In genomic region chr12:93015970-93016751, GRCh38 we compare ENCODE assay signal across 15 cellular contexts.
DNase-seq lines count a peak whose midpoint lies in the region; ATAC-seq, FAIRE-seq and TF ChIP-seq lines count a peak whose summit lies in the region.
"Had no signal": no experiment of that assay in that cellular context is flagged by ENCODE, and none has a peak within 500 bp of the region (broad histone marks: within the 10 kb centered on the region; RNA-seq: fewer than 3 reads in every experiment).

No MANE protein-coding gene starts in this region.

- H3K9me3 Mint-ChIP-seq in astrocyte (ENCODE audit: unreplicated experiment), result peaks cover 1% of the 10 kb centered on the region
- H3K9me3 Mint-ChIP-seq in stimulated activated naive CD8-positive, alpha-beta T cell treated with anti-CD3 and anti-CD28 coated beads, Interleukin-15, amount 100 ng/mL, for 72 hours, result no peaks in the 10 kb centered on the region
- H3K9me3 Mint-ChIP-seq: CD8-positive, alpha-beta memory T cell had no signal

- H3K79me2 ChIP-seq in astrocyte (ENCODE audit: insufficient read depth, low read length), result no peaks in the 10 kb centered on the region

- no peaks in the 10 kb centered on the region for H4K20me1 ChIP-seq in astrocyte (ENCODE audit: insufficient read depth, low read length)

- no peak for TF ChIP-seq CTCF in astrocyte (IDR thresholded peaks at IDR 0.05; ENCODE audit: insufficient read depth, low read depth, low read length)

- H3K27ac ChIP-seq in astrocyte (ENCODE audit: low read depth, low read length) (no peak overlapping the region), temporal lobe (ENCODE audit: low read depth, low read length) (peak overlapping the region; percentile 95)
- H3K27ac ChIP-seq: heart left ventricle, sigmoid colon had no signal

- intact Hi-C loops in left colon (cut with DNase I, micrococcal nuclease), result no loop called here
- intact Hi-C loops in Right ventricle myocardium superior (cut with DNase I), result no loop called here

- ATAC-seq in left colon (peak; percentile 16), Right ventricle myocardium superior (ENCODE audit: poor library complexity) (no peak), GM21381 (IDR thresholded peaks at IDR 0.05; ENCODE audit: unreplicated experiment) (no peak)
- no peak for ATAC-seq in stimulated activated naive CD8-positive, alpha-beta T cell treated with anti-CD3 and anti-CD28 coated beads, Interleukin-15, amount 100 ng/mL, for 72 hours
- ATAC-seq: heart left ventricle had no signal

- H3K27me3 ChIP-seq in astrocyte (ENCODE audit: insufficient read depth, low read length), result no peaks in the 10 kb centered on the region
- H3K27me3 ChIP-seq: heart left ventricle, sigmoid colon had no signal

- no peaks in the 10 kb centered on the region for H3K36me3 ChIP-seq in astrocyte (ENCODE audit: insufficient read depth, low read length)
- H3K36me3 ChIP-seq: heart left ventricle, sigmoid colon had no signal

- no peak overlapping the region for H3K27ac Mint-ChIP-seq in astrocyte (ENCODE audit: unreplicated experiment)
- H3K27ac Mint-ChIP-seq in stimulated activated naive CD8-positive, alpha-beta T cell treated with anti-CD3 and anti-CD28 coated beads, Interleukin-15, amount 100 ng/mL, for 72 hours, result no peak overlapping the region
- H3K27ac Mint-ChIP-seq: activated naive CD8-positive, alpha-beta T cell; CD8-positive, alpha-beta memory T cell had no signal

- DNase-seq in DMS153 (lab: John Stamatoyannopoulos, UW) (peak; percentile 28), DMS153 treated with DMSO at 0.1 percent for 48 hours (lab: John Stamatoyannopoulos, UW; ENCODE audit: unreplicated experiment) (no peak), astrocyte (ENCODE audit: low read depth) (no peak), left colon (peak in 1 of 2 donors; percentile 38), Right ventricle myocardium superior (no peak)
- no peak for DNase-seq in stimulated activated naive CD8-positive, alpha-beta T cell treated with anti-CD3 and anti-CD28 coated beads, Interleukin-15, amount 100 ng/mL, for 72 hours
- DNase-seq: 8988T; activated CD8-positive, alpha-beta memory T cell treated with anti-CD3 and anti-CD28 coated beads, Interleukin-2, amount 50 U/mL, for 4 hours; CD8-positive, alpha-beta memory T cell; heart left ventricle; NCI-H2081 treated with DMSO at 0.1 percent for 48 hours; sigmoid colon had no signal

- peak overlapping the region; percentile 21 for H2AFZ ChIP-seq in astrocyte (ENCODE audit: low read depth, low read length)

- H3K4me2 ChIP-seq in astrocyte (ENCODE audit: low read length), result peak overlapping the region; percentile 46

- H3K4me1 ChIP-seq in astrocyte (ENCODE audit: insufficient read depth, low read length), result peaks cover 4% of the 10 kb centered on the region
- H3K4me1 ChIP-seq: sigmoid colon had no signal

- peaks cover 8% of the 10 kb centered on the region for H3K4me1 Mint-ChIP-seq in astrocyte (ENCODE audit: low read depth, unreplicated experiment)
- no peaks in the 10 kb centered on the region for H3K4me1 Mint-ChIP-seq in stimulated activated naive CD8-positive, alpha-beta T cell treated with anti-CD3 and anti-CD28 coated beads, Interleukin-15, amount 100 ng/mL, for 72 hours
- H3K4me1 Mint-ChIP-seq: CD8-positive, alpha-beta memory T cell had no signal

- H3K27me3 Mint-ChIP-seq in astrocyte (ENCODE audit: low read depth, unreplicated experiment), result no peaks in the 10 kb centered on the region
- no peaks in the 10 kb centered on the region for H3K27me3 Mint-ChIP-seq in stimulated activated naive CD8-positive, alpha-beta T cell treated with anti-CD3 and anti-CD28 coated beads, Interleukin-15, amount 100 ng/mL, for 72 hours
- H3K27me3 Mint-ChIP-seq: activated naive CD8-positive, alpha-beta T cell had no signal

- no peaks in the 10 kb centered on the region for H3K36me3 Mint-ChIP-seq in astrocyte (ENCODE audit: low read depth, unreplicated experiment)
- H3K36me3 Mint-ChIP-seq: activated naive CD8-positive, alpha-beta T cell; CD8-positive, alpha-beta memory T cell had no signal

- no peak for FAIRE-seq in astrocyte (lab: Jason Lieb, UNC)

- no peak overlapping the region for H3K9ac ChIP-seq in astrocyte (ENCODE audit: low read length)

- H3K4me3 ChIP-seq in astrocyte (ENCODE audit: insufficient read depth, low read depth, low read length), result no peak overlapping the region
- H3K4me3 ChIP-seq: heart left ventricle, sigmoid colon had no signal

- H3K4me3 Mint-ChIP-seq in astrocyte (ENCODE audit: unreplicated experiment), result no peak overlapping the region
- H3K4me3 Mint-ChIP-seq in stimulated activated naive CD8-positive, alpha-beta T cell treated with anti-CD3 and anti-CD28 coated beads, Interleukin-15, amount 100 ng/mL, for 72 hours, result no peak overlapping the region
- H3K4me3 Mint-ChIP-seq: activated naive CD8-positive, alpha-beta T cell; CD8-positive, alpha-beta memory T cell had no signal

- no peaks in the 10 kb centered on the region for H3K9me3 ChIP-seq in astrocyte (ENCODE audit: insufficient read depth, low read depth, low read length)
- H3K9me3 ChIP-seq: heart left ventricle, sigmoid colon had no signal
